8 cellular contexts compared by ENCODE assay signal in genomic region chr1:101309334-101310221, GRCh38.
A peak's percentile ranks its signal among the peaks of the same experiment; 100 is the strongest.
DNase-seq lines count a peak whose midpoint lies in the region; ATAC-seq and TF ChIP-seq lines count a peak whose summit lies in the region.

No MANE protein-coding gene starts in this region.

- BruUV-seq in A673 (replicated peaks; lab: Mats Ljungman, UMichigan) = no TSS peak

- H3K36me3 ChIP-seq in A673 (ENCODE audit: insufficient read depth, low read length, poor library complexity, severe bottlenecking) (no peaks in the 10 kb centered on the region), liver (ENCODE audit: control insufficient read depth in 4 of 4, insufficient read depth in 3 of 4, low read depth in 1 of 4, low read length in 3 of 4) (no peaks in the 10 kb centered on the region)

- POLR2A ChIA-PET in A673 (lab: Charles Lee; ENCODE audit: low non-redundant PET) = interaction anchor here (0.7 kb wide), 1 partner anchor 1499 kb away, joined by 4 read pairs; no protein-coding TSS in a partner anchor

- ATAC-seq in GM18508 (IDR thresholded peaks at IDR 0.05; ENCODE audit: insufficient read depth, unreplicated experiment) (peak; percentile 29), HG03025 (IDR thresholded peaks at IDR 0.05; ENCODE audit: low FRiP score, unreplicated experiment) (peak; percentile 48)

- CTCF ChIA-PET in A673 (lab: Charles Lee) = interaction anchor here (0.6 to 3.9 kb wide), 12 partner anchors 11 to 871 kb away, joined by 3 to 48 read pairs (median 4); no protein-coding TSS in a partner anchor

- H3K27me3 ChIP-seq in A673 (replicated peaks; ENCODE audit: insufficient read depth, low read depth, low read length, poor library complexity) (no peaks in the 10 kb centered on the region), liver (ENCODE audit: control insufficient read depth in 4 of 4, insufficient read depth in 4 of 4, low read length in 3 of 4) (no peaks in the 10 kb centered on the region)

- H3K27ac ChIP-seq in A673 (ENCODE audit: low read depth, low read length, poor library complexity, severe bottlenecking) (no peak overlapping the region), liver (ENCODE audit: low read depth in 1 of 2, low read length in 2 of 2) (no peak overlapping the region)

- DNase-seq in A673 (ENCODE audit: low spot score) = peak; percentile 66
- peak; percentile 65 for DNase-seq in NCI-H2227 treated with DMSO at 0.1 percent for 48 hours (lab: John Stamatoyannopoulos, UW)
- peak; percentile 78 for DNase-seq in activated CD4-positive, alpha-beta T cell treated with anti-CD3 and anti-CD28 coated beads for 48 hours
- DNase-seq in stimulated activated CD4-positive, alpha-beta T cell treated with anti-CD3 and anti-CD28 coated beads, Interleukin-4, amount 100 ng/mL, for 4 hours = peak; percentile 54 to 61

- no peaks in the 10 kb centered on the region for H3K9me3 Mint-ChIP-seq in dendritic cell treated with granulocyte-macrophage colony-stimulating factor and Interleukin-4, amounts not matched to agents 40 ng/mL and 50 ng/mL, for 4 days

- peaks cover 13% of the 10 kb centered on the region for H3K27me3 Mint-ChIP-seq in dendritic cell treated with granulocyte-macrophage colony-stimulating factor and Interleukin-4, amounts not matched to agents 40 ng/mL and 50 ng/mL, for 4 days

- peaks cover 12% of the 10 kb centered on the region for H3K4me1 Mint-ChIP-seq in dendritic cell treated with granulocyte-macrophage colony-stimulating factor and Interleukin-4, amounts not matched to agents 40 ng/mL and 50 ng/mL, for 4 days (ENCODE audit: low read depth)

- intact Hi-C loops in A673 (cut with micrococcal nuclease; ENCODE audit: unreplicated experiment) = loop anchor here (1.0 to 10.0 kb wide), 3 partner anchors 48 to 1125 kb away; no protein-coding TSS in a partner anchor
- intact Hi-C loops in dendritic cell treated with granulocyte-macrophage colony-stimulating factor and Interleukin-4, amounts not matched to agents 40 ng/mL and 50 ng/mL, for 4 days (cut with micrococcal nuclease) = loop anchor here (1.0 kb wide), 1 partner anchor 48 kb away; no protein-coding TSS in a partner anchor

- H3K36me3 Mint-ChIP-seq in dendritic cell treated with granulocyte-macrophage colony-stimulating factor and Interleukin-4, amounts not matched to agents 40 ng/mL and 50 ng/mL, for 4 days (ENCODE audit: low read depth) = no peaks in the 10 kb centered on the region

- H3K4me3 Mint-ChIP-seq in dendritic cell treated with granulocyte-macrophage colony-stimulating factor and Interleukin-4, amounts not matched to agents 40 ng/mL and 50 ng/mL, for 4 days = peak overlapping the region; percentile 70

- WGBS in liver = 8% methylated on average over 37 of the region's 37 CpGs

- H3K9me3 ChIP-seq in A673 (ENCODE audit: low read depth, low read length, poor library complexity, severe bottlenecking) (no peaks in the 10 kb centered on the region), liver (ENCODE audit: control insufficient read depth in 4 of 4, low read length in 3 of 4) (no peaks in the 10 kb centered on the region)

- peak; percentile 82 to 88 for TF ChIP-seq RAD21 in liver (IDR thresholded peaks at IDR 0.05)

- H3K4me3 ChIP-seq in A673 (ENCODE audit: low read depth, low read length, poor library complexity, severe bottlenecking) (peak overlapping the region; percentile 34), liver (ENCODE audit: low read depth in 1 of 3, low read length in 3 of 3) (peak overlapping the region; percentile 21 to 42 (median 31))

- TF ChIP-seq CTCF in A673 (conservative IDR thresholded peaks at IDR 0.05; ENCODE audit: low read depth, low read length) (peak; percentile 93), liver (IDR thresholded peaks at IDR 0.05; ENCODE audit: low read depth, low read length, missing input control) (peak; percentile 92)

- H3K4me1 ChIP-seq in A673 (ENCODE audit: insufficient read depth, low read length, poor library complexity, severe bottlenecking) (peaks cover 4% of the 10 kb centered on the region), liver (ENCODE audit: control insufficient read depth in 4 of 4, insufficient read depth in 4 of 4, low read length in 3 of 4) (peaks cover 0 to 8% (median 6%) of the 10 kb centered on the region in 4 donors)

- H3K27ac Mint-ChIP-seq in dendritic cell treated with granulocyte-macrophage colony-stimulating factor and Interleukin-4, amounts not matched to agents 40 ng/mL and 50 ng/mL, for 4 days = peak overlapping the region; percentile 65

- H3K9ac ChIP-seq in liver (ENCODE audit: low read depth in 1 of 2, low read length in 2 of 2) = peak overlapping the region; percentile 36 to 54

TF ChIP-seq in liver, 16 proteins besides CTCF, POLR2A, EP300 and RAD21:
- TF ChIP-seq RXRA (IDR thresholded peaks at IDR 0.05) (no peak), FOXA1 (IDR thresholded peaks at IDR 0.05) (no peak), MAX (IDR thresholded peaks at IDR 0.05) (no peak), ATF3 (IDR thresholded peaks at IDR 0.05) (no peak), TAF1 (conservative IDR thresholded peaks at IDR 0.05) (no peak), HNF4A (conservative IDR thresholded peaks at IDR 0.05) (no peak), NR2F2 (IDR thresholded peaks at IDR 0.05) (no peak), SP1 (IDR thresholded peaks at IDR 0.05) (no peak), HNF4G (IDR thresholded peaks at IDR 0.05) (no peak), ZBTB33 (IDR thresholded peaks at IDR 0.05) (no peak), YY1 (IDR thresholded peaks at IDR 0.05) (no peak), GABPA (IDR thresholded peaks at IDR 0.05 in 1 of 2, conservative IDR thresholded peaks at IDR 0.05 in 1 of 2) (no peak), JUND (IDR thresholded peaks at IDR 0.05) (no peak), FOXA2 (IDR thresholded peaks at IDR 0.05) (no peak)
